ENCODE assay signal across 11 cellular contexts in genomic region chr3:27729748-27730611, GRCh38. TPM values are rescaled to one million over a fixed set of nuclear protein-coding genes. Genes with fewer than 3 reads are reported as not detected.
A peak's percentile ranks its signal among the peaks of the same experiment; 100 is the strongest.
DNase-seq lines count a peak whose midpoint lies in the region; ATAC-seq, FAIRE-seq and TF ChIP-seq lines count a peak whose summit lies in the region.
"Had no signal": no experiment of that assay in that cellular context is flagged by ENCODE, and none has a peak within 500 bp of the region (broad histone marks: within the 10 kb centered on the region; RNA-seq: fewer than 3 reads in every experiment).

No MANE protein-coding gene starts in this region.

- POLR2A ChIA-PET in HepG2 (lab: Yijun Ruan, JAX): no interaction called here

- H3K79me2 ChIP-seq in HepG2 (ENCODE audit: insufficient read depth, low read length): no peaks in the 10 kb centered on the region

- WGBS in HepG2 (ENCODE audit: low lambda C conversion rate): 16% methylated on average over 29 of the region's 41 CpGs
- 5% methylated on average over 16 of the region's 41 CpGs for WGBS in right lobe of liver (ENCODE audit: insufficient coverage, low coverage, low lambda C conversion rate, missing lambda C conversion rate)
- 2% methylated on average over 32 of the region's 41 CpGs for WGBS in suprapubic skin
- WGBS in tibial nerve, 2 donors: 2 to 4% methylated on average over 32 to 41 of the region's 41 CpGs

- H3K27me3 ChIP-seq in HepG2 (ENCODE audit: control insufficient read depth in 1 of 2, insufficient read depth in 2 of 2, low read length in 2 of 2): peaks cover 15 to 56% of the 10 kb centered on the region in 2 experiments
- peaks cover 5 to 26% of the 10 kb centered on the region in 2 donors for H3K27me3 ChIP-seq in right lobe of liver
- H3K27me3 ChIP-seq in suprapubic skin: peaks cover 76% of the 10 kb centered on the region
- peaks cover 0 to 67% of the 10 kb centered on the region in 2 donors for H3K27me3 ChIP-seq in tibial nerve
- peaks cover 67 to 68% (median 68%) of the 10 kb centered on the region in 3 donors for H3K27me3 ChIP-seq in gastrocnemius medialis

- no peak for TF ChIP-seq POLR2A in HepG2 (IDR thresholded peaks at IDR 0.05; ENCODE audit: insufficient read depth in 1 of 2, low read depth in 2 of 2, low read length in 2 of 2)
- no peak for TF ChIP-seq POLR2A in right lobe of liver (IDR thresholded peaks at IDR 0.05)
- no peak for TF ChIP-seq POLR2A in suprapubic skin (IDR thresholded peaks at IDR 0.05)
- TF ChIP-seq POLR2A in tibial nerve (IDR thresholded peaks at IDR 0.05): no peak
- no peak for TF ChIP-seq POLR2A in gastrocnemius medialis (IDR thresholded peaks at IDR 0.05)

- H3K4me3 ChIP-seq in HepG2 (replicated peaks in 1 of 3; ENCODE audit: insufficient read depth in 1 of 3, low read depth in 2 of 3, low read length in 3 of 3) (no peak overlapping the region), right lobe of liver (no peak overlapping the region), iPS-18c (ENCODE audit: insufficient read depth, low read depth, low read length) (peak overlapping the region; percentile 40), suprapubic skin (peak overlapping the region; percentile 36), tibial nerve (peak overlapping the region in 2 of 4 donors; percentile 8 to 40), gastrocnemius medialis (peak overlapping the region in 2 of 4 donors; percentile 1 to 11)

- H3K4me2 ChIP-seq in HepG2 (ENCODE audit: low read depth, low read length): no peak overlapping the region; the same call in 1 of the 2 replicates

- H3K4me1 ChIP-seq in HepG2 (ENCODE audit: insufficient read depth, low read length) (peaks cover 43% of the 10 kb centered on the region), right lobe of liver (peaks cover 0 to 6% (median 0%) of the 10 kb centered on the region in 4 donors), suprapubic skin (peaks cover 33% of the 10 kb centered on the region), tibial nerve (peaks cover 0 to 33% (median 15%) of the 10 kb centered on the region in 4 donors), gastrocnemius medialis (peaks cover 10 to 13% of the 10 kb centered on the region in 2 donors)

- in situ Hi-C loops in HepG2 (cut with HindIII; ENCODE audit: extremely low pct_ligation_motif_present, low pct_unique_long_range_greater_than_20kb) (no loop called here), gastrocnemius medialis (cut with MboI; ENCODE audit: low sequenced_read_pairs in 4 of 4) (no loop called here)

- H3K36me3 ChIP-seq in HepG2 (replicated peaks in 1 of 2; ENCODE audit: control insufficient read depth in 1 of 2, insufficient read depth in 2 of 2, low read length in 2 of 2): no peaks in the 10 kb centered on the region
- no peaks in the 10 kb centered on the region for H3K36me3 ChIP-seq in right lobe of liver
- no peaks in the 10 kb centered on the region for H3K36me3 ChIP-seq in suprapubic skin
- no peaks in the 10 kb centered on the region for H3K36me3 ChIP-seq in tibial nerve
- no peaks in the 10 kb centered on the region for H3K36me3 ChIP-seq in gastrocnemius medialis

- H3K27ac ChIP-seq in HepG2 (ENCODE audit: extremely low read length, insufficient read depth, low read length): no peak overlapping the region
- H3K27ac ChIP-seq in right lobe of liver: no peak overlapping the region
- no peak overlapping the region for H3K27ac ChIP-seq in suprapubic skin
- no peak overlapping the region for H3K27ac ChIP-seq in tibial nerve
- H3K27ac ChIP-seq in gastrocnemius medialis: no peak overlapping the region
- H3K27ac ChIP-seq: epithelial cell of prostate had no signal

- peaks cover 33% of the 10 kb centered on the region for H3K4me1 Mint-ChIP-seq in activated naive CD4-positive, alpha-beta T cell treated with anti-CD3 and anti-CD28 coated beads, Interleukin-2, amount 10 ng/mL, durations not matched to agents 7 days and 5 days

- no peak overlapping the region for H3K4me3 Mint-ChIP-seq in activated naive CD4-positive, alpha-beta T cell treated with anti-CD3 and anti-CD28 coated beads, Interleukin-2, amount 10 ng/mL, durations not matched to agents 7 days and 5 days

- H2AFZ ChIP-seq in HepG2 (ENCODE audit: low read length): no peak overlapping the region

- H3K9me3 ChIP-seq in HepG2 (ENCODE audit: low read length) (no peaks in the 10 kb centered on the region), right lobe of liver (no peaks in the 10 kb centered on the region), iPS-18c (ENCODE audit: control insufficient read depth, insufficient read depth, low read length) (no peaks in the 10 kb centered on the region), suprapubic skin (no peaks in the 10 kb centered on the region), tibial nerve (no peaks in the 10 kb centered on the region), gastrocnemius medialis (no peaks in the 10 kb centered on the region)

- TF ChIP-seq CTCF in HepG2 (CRISPR knock-in tag; IDR thresholded peaks at IDR 0.05) (no peak), right lobe of liver (IDR thresholded peaks at IDR 0.05) (no peak), suprapubic skin (IDR thresholded peaks at IDR 0.05) (no peak), tibial nerve (IDR thresholded peaks at IDR 0.05) (no peak), gastrocnemius medialis (IDR thresholded peaks at IDR 0.05 in 4 of 5, conservative IDR thresholded peaks at IDR 0.05 in 1 of 5) (no peak)

- no peak for TF ChIP-seq RAD21 in HepG2 (CRISPR knock-in tag; IDR thresholded peaks at IDR 0.05)

- intact Hi-C loops in HepG2 (cut with micrococcal nuclease; ENCODE audit: unreplicated experiment): no loop called here
- intact Hi-C loops in right lobe of liver (cut with DNase I): no loop called here
- intact Hi-C loops in gastrocnemius medialis (cut with DNase I; ENCODE audit: low total_unique reads): no loop called here

- no peak for FAIRE-seq in HepG2 (lab: Jason Lieb, UNC)

- CTCF ChIA-PET in HepG2 (lab: Yijun Ruan, JAX; ENCODE audit: low intra/inter-chr PET ratio, low total read pairs): no interaction called here
- CTCF ChIA-PET in activated naive CD4-positive, alpha-beta T cell treated with anti-CD3 and anti-CD28 coated beads, Interleukin-2, amount 10 ng/mL, durations not matched to agents 7 days and 5 days (lab: Charles Lee): no interaction called here

- H3K9me3 Mint-ChIP-seq in activated naive CD4-positive, alpha-beta T cell treated with anti-CD3 and anti-CD28 coated beads, Interleukin-2, amount 10 ng/mL, durations not matched to agents 7 days and 5 days: no peaks in the 10 kb centered on the region

- no peaks in the 10 kb centered on the region for H3K36me3 Mint-ChIP-seq in activated naive CD4-positive, alpha-beta T cell treated with anti-CD3 and anti-CD28 coated beads, Interleukin-2, amount 10 ng/mL, durations not matched to agents 7 days and 5 days

- BruUV-seq in HepG2 (replicated peaks; lab: Mats Ljungman, UMichigan): no TSS peak

- TF ChIP-seq EP300 in HepG2 (IDR thresholded peaks at IDR 0.05; ENCODE audit: low read depth in 2 of 2, low read length in 2 of 2) (no peak), HepG2 (CRISPR knock-in tag; IDR thresholded peaks at IDR 0.05; ENCODE audit: borderline replicate concordance) (no peak), suprapubic skin (IDR thresholded peaks at IDR 0.05) (no peak), tibial nerve (IDR thresholded peaks at IDR 0.05) (no peak)

- H3K27ac Mint-ChIP-seq in activated naive CD4-positive, alpha-beta T cell treated with anti-CD3 and anti-CD28 coated beads, Interleukin-2, amount 10 ng/mL, durations not matched to agents 7 days and 5 days: peak overlapping the region; percentile 21

- H4K20me1 ChIP-seq in HepG2 (ENCODE audit: insufficient read depth, low read length): no peaks in the 10 kb centered on the region

- H3K9ac ChIP-seq in HepG2 (ENCODE audit: insufficient read depth, low read depth, low read length): no peak overlapping the region

- peaks cover 71% of the 10 kb centered on the region for H3K27me3 Mint-ChIP-seq in activated naive CD4-positive, alpha-beta T cell treated with anti-CD3 and anti-CD28 coated beads, Interleukin-2, amount 10 ng/mL, durations not matched to agents 7 days and 5 days

- ATAC-seq in HepG2 (no peak; the same call in 2 of the 3 replicates), right lobe of liver (no peak), gastrocnemius medialis (no peak), GM21360 (IDR thresholded peaks at IDR 0.05; ENCODE audit: unreplicated experiment) (no peak)

- no peak for DNase-seq in HepG2 (ENCODE audit: low spot score)
- DNase-seq in right lobe of liver: no peak
- DNase-seq in activated naive CD4-positive, alpha-beta T cell treated with anti-CD3 and anti-CD28 coated beads, Interleukin-2, amount 10 ng/mL, durations not matched to agents 7 days and 5 days: no peak
- no peak for DNase-seq in suprapubic skin (ENCODE audit: low spot score in 2 of 2)
- no peak for DNase-seq in tibial nerve (ENCODE audit: low spot score in 2 of 2)
- DNase-seq in gastrocnemius medialis: no peak
- DNase-seq: NCI-H510A had no signal

RNA-seq across cellular contexts. Expression of gene EOMES, which starts 7.9 kb away (rescaled TPM):
- total RNA-seq in HepG2 (2016; rRNA removed; fragmentation: Illumina TruSeq; extraction: Trizol) (0.11 and 0.28 TPM in 2 replicates), right lobe of liver (1 to 10 TPM in 1 of 6 experiments, under 1 TPM in 5; 0.11 to 1.0 (median 0.33) TPM), suprapubic skin (not detected), tibial nerve (1 to 10 TPM in 1 of 4 donors, under 1 TPM in 3; 0.22 to 1.7 (median 0.69) TPM), gastrocnemius medialis (not detected)
- total RNA-seq in HepG2 (2016; cell fraction: cytosol; rRNA removed; fragmentation: Illumina TruSeq; extraction: Trizol; ENCODE audit: low read depth): 0.09 TPM in 1 of 2 replicates, not detected in the other
- 0.15 and 0.24 TPM in 2 replicates for total RNA-seq in HepG2 (2016; cell fraction: insoluble cytoplasmic fraction; rRNA removed; fragmentation: Illumina TruSeq; extraction: Trizol)
- 0.06 and 0.10 TPM in 2 replicates for total RNA-seq in HepG2 (2016; cell fraction: membrane; rRNA removed; fragmentation: Illumina TruSeq; extraction: Trizol)
- not detected in 2 replicates for total RNA-seq in HepG2 (2016; cell fraction: nucleus; rRNA removed; fragmentation: Illumina TruSeq; extraction: Trizol)
- 0.10 and 0.12 TPM in 2 replicates for polyA plus RNA-seq in HepG2 (2011; rRNA removed)
- polyA plus RNA-seq in HepG2 (2011; cell fraction: cytosol; rRNA removed): 0.05 and 0.12 TPM in 2 replicates
- 0.05 and 0.09 TPM in 2 replicates for polyA plus RNA-seq in HepG2 (2011; cell fraction: nucleus; rRNA removed)
- polyA plus RNA-seq in HepG2 (2012): 0.04 TPM in 1 of 2 replicates, not detected in the other
- 0.06 TPM in 1 of 2 replicates, not detected in the other for polyA plus RNA-seq in HepG2 (2016; cell fraction: cytosol; fragmentation: Illumina TruSeq; extraction: Trizol; ENCODE audit: low read depth)
- 0.27 and 0.40 TPM in 2 replicates for polyA plus RNA-seq in HepG2 (2016; cell fraction: insoluble cytoplasmic fraction; fragmentation: Illumina TruSeq; extraction: Trizol; ENCODE audit: low read depth)
- polyA plus RNA-seq in HepG2 (2016; cell fraction: membrane; fragmentation: Illumina TruSeq; extraction: Trizol; ENCODE audit: low read depth): not detected in 2 replicates
- 0.36 TPM in 1 of 2 replicates, not detected in the other for polyA plus RNA-seq in HepG2 (2016; cell fraction: nucleus; fragmentation: Illumina TruSeq; extraction: Trizol; ENCODE audit: insufficient read depth, low read depth)
- polyA minus RNA-seq in HepG2 (2011; rRNA and poly(A)+ RNA removed; ENCODE audit: low replicate concordance): 0.10 and 0.63 TPM in 2 replicates
- 0.18 TPM in 1 of 2 replicates, not detected in the other for polyA minus RNA-seq in HepG2 (2011; cell fraction: cytosol; rRNA and poly(A)+ RNA removed)
- polyA minus RNA-seq in HepG2 (2011; cell fraction: nucleus; rRNA and poly(A)+ RNA removed): 0.25 and 0.26 TPM in 2 replicates
- total RNA-seq: myocyte had no signal

Comparison
In these comparisons a context has a peak if more than half of its experiments do, and no peak if none do; other contexts are left out.
1. H3K4me3 ChIP-seq: peak in iPS-18c (single experiment) and suprapubic skin (single experiment); none in HepG2 (0 of 3) and right lobe of liver (0 of 3).